ENCODE assay signal across 8 cellular contexts in genomic region chr11:95338430-95338991, GRCh38.
DNase-seq lines count a peak whose midpoint lies in the region; ATAC-seq and TF ChIP-seq lines count a peak whose summit lies in the region.

No MANE protein-coding gene starts in this region.

- intact Hi-C loops in posterior vena cava (cut with DNase I), result no loop called here

- DNase-seq in G401 (ENCODE audit: low spot score) (peak; percentile 28), OCI-M1 (lab: John Stamatoyannopoulos, UW) (peak; percentile 8), fibroblast of villous mesenchyme (ENCODE audit: low read depth) (peak; percentile 89), posterior vena cava (ENCODE audit: low spot score) (peak; percentile 89), activated gamma-delta T cell (lab: John Stamatoyannopoulos, UW) (no peak)

- no peak overlapping the region for H3K4me3 ChIP-seq in fibroblast of villous mesenchyme (ENCODE audit: low read depth, low read length)

- ATAC-seq in HG02885 (IDR thresholded peaks at IDR 0.05; ENCODE audit: poor library complexity, unreplicated experiment), result no peak
- no peak for ATAC-seq in GM18520 (IDR thresholded peaks at IDR 0.05; ENCODE audit: unreplicated experiment)
- no peak for ATAC-seq in GM19035 (IDR thresholded peaks at IDR 0.05; ENCODE audit: unreplicated experiment)

- TF ChIP-seq CTCF in fibroblast of villous mesenchyme (IDR thresholded peaks at IDR 0.05; ENCODE audit: insufficient read depth, low read depth, low read length), result no peak

- in situ Hi-C loops in G401 (cut with HindIII; ENCODE audit: low sequenced_read_pairs), result no loop called here
